Comparison of ENCODE assay signal across 23 cellular contexts in the genomic region with DNA sequence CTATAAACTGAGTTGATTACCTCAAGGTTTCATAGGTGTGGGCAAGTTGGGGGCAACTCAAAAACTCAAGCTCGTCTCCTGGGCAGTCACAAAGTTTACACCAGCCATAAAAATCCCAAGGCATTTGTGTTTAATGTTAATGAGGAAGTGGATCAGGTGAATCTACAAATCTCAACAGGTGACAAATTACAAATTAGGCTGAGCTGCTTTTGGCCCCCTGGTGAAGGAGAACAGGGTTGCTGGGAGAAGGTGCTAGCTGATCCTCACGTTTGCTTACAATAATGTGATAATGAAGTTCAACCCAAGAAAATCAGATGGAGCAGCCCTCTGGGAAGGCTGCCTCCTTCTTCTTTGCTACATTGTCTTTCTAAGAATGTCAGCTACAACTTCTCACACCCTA.
DNase-seq lines count a peak whose midpoint lies in the region; ATAC-seq and TF ChIP-seq lines count a peak whose summit lies in the region.
"Had no signal": no experiment of that assay in that cellular context is flagged by ENCODE, and none has a peak within 500 bp of the region (broad histone marks: within the 10 kb centered on the region; RNA-seq: fewer than 3 reads in every experiment).

No MANE protein-coding gene starts in this region.

- intact Hi-C loops in mucosa of descending colon (cut with DNase I, micrococcal nuclease) = no loop called here
- intact Hi-C loops in stomach (cut with DNase I; ENCODE audit: low total_unique reads) = no loop called here

- H3K9ac ChIP-seq in endodermal cell (ENCODE audit: extremely low read depth, low read length, poor library complexity, severe bottlenecking) = no peak overlapping the region

- no peaks in the 10 kb centered on the region for H3K27me3 ChIP-seq in Peyer's patch
- H3K27me3 ChIP-seq in endodermal cell (ENCODE audit: control insufficient read depth, insufficient read depth, low read length, poor library complexity, severe bottlenecking) = no peaks in the 10 kb centered on the region
- H3K27me3 ChIP-seq in stomach = no peaks in the 10 kb centered on the region
- H3K27me3 ChIP-seq: BE2C had no signal

- DNase-seq in Peyer's patch (no peak), endodermal cell (peak; percentile 59), mucosa of descending colon (no peak), stomach (no peak)
- DNase-seq in activated effector memory CD4-positive, alpha-beta T cell treated with anti-CD3 and anti-CD28 coated beads, Interleukin-2, amount 50 U/mL, for 16 hours = no peak
- DNase-seq: ACHN; BE2C; C1 segment of cervical spinal cord; CD4-positive, CD25-positive, alpha-beta regulatory T cell; CD8-positive, alpha-beta memory T cell; COR-L47; DMS153; DMS79; GDM1; GOT3; H7; HFFc6 had no signal

- TF ChIP-seq EP300 in stomach (IDR thresholded peaks at IDR 0.05) = no peak

- ATAC-seq in mucosa of descending colon (peak; percentile 11), HG03571 (IDR thresholded peaks at IDR 0.05; ENCODE audit: unreplicated experiment) (no peak), HG03520 (IDR thresholded peaks at IDR 0.05; ENCODE audit: unreplicated experiment) (no peak), GM19023 (IDR thresholded peaks at IDR 0.05; ENCODE audit: unreplicated experiment) (no peak)
- ATAC-seq: HCT116, HepG2 had no signal

- no peaks in the 10 kb centered on the region for H3K4me1 ChIP-seq in Peyer's patch
- H3K4me1 ChIP-seq in endodermal cell (ENCODE audit: control insufficient read depth, insufficient read depth, low read length) = peaks cover 2% of the 10 kb centered on the region
- no peaks in the 10 kb centered on the region for H3K4me1 ChIP-seq in mucosa of descending colon (ENCODE audit: low read depth)
- peaks cover 0 to 22% (median 8%) of the 10 kb centered on the region in 4 donors for H3K4me1 ChIP-seq in stomach
- H3K4me1 ChIP-seq: BE2C had no signal

- peaks cover 20% of the 10 kb centered on the region for H3K4me1 Mint-ChIP-seq in endodermal cell
- H3K4me1 Mint-ChIP-seq: CD8-positive, alpha-beta memory T cell; IgD-negative memory B cell had no signal

- H3K36me3 Mint-ChIP-seq in endodermal cell (ENCODE audit: low read depth) = no peaks in the 10 kb centered on the region
- H3K36me3 Mint-ChIP-seq: CD4-positive, CD25-positive, alpha-beta regulatory T cell; CD8-positive, alpha-beta memory T cell had no signal

- no peak overlapping the region for H3K27ac Mint-ChIP-seq in endodermal cell
- H3K27ac Mint-ChIP-seq: CD4-positive, CD25-positive, alpha-beta regulatory T cell; CD8-positive, alpha-beta memory T cell; HFFc6; IgD-negative memory B cell had no signal

- H3K9me3 Mint-ChIP-seq in endodermal cell = peaks cover 12% of the 10 kb centered on the region
- H3K9me3 Mint-ChIP-seq: CD8-positive, alpha-beta memory T cell had no signal

- TF ChIP-seq POLR2A in Peyer's patch (IDR thresholded peaks at IDR 0.05) = no peak
- no peak for TF ChIP-seq POLR2A in stomach (IDR thresholded peaks at IDR 0.05)

- no peaks in the 10 kb centered on the region for H3K9me3 ChIP-seq in Peyer's patch
- H3K9me3 ChIP-seq in endodermal cell (ENCODE audit: control insufficient read depth, low read length) = no peaks in the 10 kb centered on the region
- no peaks in the 10 kb centered on the region for H3K9me3 ChIP-seq in mucosa of descending colon
- no peaks in the 10 kb centered on the region for H3K9me3 ChIP-seq in stomach
- H3K9me3 ChIP-seq: BE2C had no signal

- 60 to 62% methylated on average over 1 to 2 of the region's 2 CpGs for WGBS in endodermal cell (ENCODE audit: insufficient coverage in 1 of 2, insufficient read length in 1 of 2), 2 experiments
- 29 to 60% (median 36%) methylated on average over 2 of the region's 2 CpGs for WGBS in stomach, 5 donors

- TF ChIP-seq CTCF in Peyer's patch (IDR thresholded peaks at IDR 0.05) = no peak
- TF ChIP-seq CTCF in endodermal cell (conservative IDR thresholded peaks at IDR 0.05) = peak; percentile 60
- TF ChIP-seq CTCF in mucosa of descending colon (IDR thresholded peaks at IDR 0.05) = no peak
- TF ChIP-seq CTCF in stomach (IDR thresholded peaks at IDR 0.05) = no peak

- H3K27ac ChIP-seq in Peyer's patch = peak overlapping the region in 3 of 4 donors; percentile 18 to 79 (median 51)
- no peak overlapping the region for H3K27ac ChIP-seq in endodermal cell (ENCODE audit: low read depth, low read length)
- peak overlapping the region; percentile 12 to 64 (median 41) for H3K27ac ChIP-seq in stomach

- no peak overlapping the region for H3K4me3 ChIP-seq in Peyer's patch
- H3K4me3 ChIP-seq in endodermal cell (ENCODE audit: low read length) = no peak overlapping the region
- no peak overlapping the region for H3K4me3 ChIP-seq in mucosa of descending colon
- H3K4me3 ChIP-seq in stomach = no peak overlapping the region

- H3K27me3 Mint-ChIP-seq in endodermal cell (ENCODE audit: insufficient read depth) = peaks cover 3% of the 10 kb centered on the region

- no peak overlapping the region for H3K4me3 Mint-ChIP-seq in endodermal cell
- H3K4me3 Mint-ChIP-seq: CD4-positive, CD25-positive, alpha-beta regulatory T cell; CD8-positive, alpha-beta memory T cell; HFFc6; IgD-negative memory B cell had no signal

- no peaks in the 10 kb centered on the region for H3K36me3 ChIP-seq in Peyer's patch
- no peaks in the 10 kb centered on the region for H3K36me3 ChIP-seq in endodermal cell (ENCODE audit: control insufficient read depth, insufficient read depth, low read length)
- H3K36me3 ChIP-seq in mucosa of descending colon (ENCODE audit: low read depth) = no peaks in the 10 kb centered on the region
- no peaks in the 10 kb centered on the region for H3K36me3 ChIP-seq in stomach
- H3K36me3 ChIP-seq: BE2C had no signal
